In the genomic region with DNA sequence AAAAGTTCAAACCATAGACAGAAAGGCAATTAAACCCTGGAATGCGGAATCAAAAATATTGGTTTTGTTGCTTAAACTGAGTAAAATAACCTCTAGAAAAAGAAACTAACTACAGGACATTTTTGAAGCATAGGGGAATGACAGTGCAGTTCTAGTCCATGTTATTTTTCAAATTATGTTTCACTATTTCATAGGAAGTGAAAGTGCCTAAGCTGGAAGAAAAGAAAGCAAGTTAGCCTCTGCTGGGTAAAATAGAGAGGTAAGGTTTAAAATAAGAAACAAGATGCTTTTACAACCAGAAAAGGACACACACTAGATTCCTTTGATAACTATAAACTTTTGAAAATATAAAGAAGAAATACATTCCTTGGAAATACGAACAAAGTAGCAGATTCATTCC, we compare ENCODE assay signal across 10 cellular contexts. TPM values are rescaled to one million over a fixed set of nuclear protein-coding genes. Genes with fewer than 3 reads are reported as not detected.
A peak's percentile ranks its signal among the peaks of the same experiment; 100 is the strongest.
DNase-seq lines count a peak whose midpoint lies in the region; ATAC-seq, FAIRE-seq and TF ChIP-seq lines count a peak whose summit lies in the region.
"Had no signal": no experiment of that assay in that cellular context is flagged by ENCODE, and none has a peak within 500 bp of the region (broad histone marks: within the 10 kb centered on the region; RNA-seq: fewer than 3 reads in every experiment).

No MANE protein-coding gene starts in this region.

- TF ChIP-seq CTCF in A549 (IDR thresholded peaks at IDR 0.05), result no peak

- ATAC-seq in A549, result no peak
- ATAC-seq in GM19043 (IDR thresholded peaks at IDR 0.05; ENCODE audit: low read depth, unreplicated experiment), result peak; percentile 46
- ATAC-seq in activated naive CD4-positive, alpha-beta T cell treated with anti-CD3 and anti-CD28 coated beads, Interleukin-2, amount 50 U/mL, for 72 hours, result peak; percentile 28 to 54
- no peak for ATAC-seq in GM18870 (IDR thresholded peaks at IDR 0.05; ENCODE audit: unreplicated experiment)
- no peak for ATAC-seq in GM19351 (IDR thresholded peaks at IDR 0.05; ENCODE audit: unreplicated experiment)

- H3K27me3 ChIP-seq in Karpas-422 (ENCODE audit: low read length), result no peaks in the 10 kb centered on the region

- H3K4me3 ChIP-seq in A549 (no peak overlapping the region), Karpas-422 (ENCODE audit: low read length) (no peak overlapping the region)

- no peak for DNase-seq in A549 (ENCODE audit: low read depth in 1 of 2, low spot score in 1 of 2)
- peak; percentile 55 for DNase-seq in Karpas-422
- no peak for DNase-seq in activated naive CD4-positive, alpha-beta T cell treated with anti-CD3 and anti-CD28 coated beads, Interleukin-2, amount 50 U/mL, for 72 hours (ENCODE audit: low spot score in 2 of 2)
- no peak for DNase-seq in NCI-H2029 (lab: John Stamatoyannopoulos, UW)
- DNase-seq in NCI-H748 (lab: John Stamatoyannopoulos, UW; ENCODE audit: unreplicated experiment), result no peak
- DNase-seq: BE2C, NCI-H2081 treated with DMSO at 0.1 percent for 48 hours had no signal

- H3K27ac Mint-ChIP-seq in activated naive CD4-positive, alpha-beta T cell treated with anti-CD3 and anti-CD28 coated beads, Interleukin-2, amount 50 U/mL, for 72 hours, result peak overlapping the region; percentile 26 to 68

- H3K9me3 ChIP-seq in A549, result no peaks in the 10 kb centered on the region
- no peaks in the 10 kb centered on the region for H3K9me3 ChIP-seq in Karpas-422 (ENCODE audit: low read length)
- H3K9me3 ChIP-seq: BE2C had no signal

- 63% methylated on average over 2 of the region's 2 CpGs for WGBS in A549 (ENCODE audit: missing lambda C conversion rate)

- FAIRE-seq in A549 (lab: Jason Lieb, UNC), result no peak

- no peaks in the 10 kb centered on the region for H3K9me2 ChIP-seq in Karpas-422 (replicated peaks; ENCODE audit: insufficient read depth, low read length)

- TF ChIP-seq EP300 in A549 (IDR thresholded peaks at IDR 0.05), result no peak

- TF ChIP-seq POLR2A in A549 (IDR thresholded peaks at IDR 0.05; ENCODE audit: low read length), result no peak

- POLR2A ChIA-PET in A549 (lab: Yijun Ruan, JAX), result no interaction called here

- CTCF ChIA-PET in A549 (lab: Yijun Ruan, JAX), result no interaction called here

- peaks cover 4% of the 10 kb centered on the region in 2 donors for H3K36me3 Mint-ChIP-seq in activated naive CD4-positive, alpha-beta T cell treated with anti-CD3 and anti-CD28 coated beads, Interleukin-2, amount 50 U/mL, for 72 hours

- H3K9me3 Mint-ChIP-seq in activated naive CD4-positive, alpha-beta T cell treated with anti-CD3 and anti-CD28 coated beads, Interleukin-2, amount 50 U/mL, for 72 hours, result peaks cover 0 to 3% of the 10 kb centered on the region in 2 donors

- H3K4me2 ChIP-seq in A549, result no peak overlapping the region
- H3K4me2 ChIP-seq in Karpas-422 (ENCODE audit: low read depth, low read length, poor library complexity, severe bottlenecking), result peak overlapping the region; percentile 47

- H4K20me1 ChIP-seq in Karpas-422 (ENCODE audit: insufficient read depth, low read depth, low read length), result no peaks in the 10 kb centered on the region

- H2AFZ ChIP-seq in Karpas-422 (ENCODE audit: low read length), result peak overlapping the region; percentile 14; the same call in 1 of the 2 replicates

- H3K4me1 ChIP-seq in A549 (no peaks in the 10 kb centered on the region), Karpas-422 (ENCODE audit: low read length) (peaks cover 35% of the 10 kb centered on the region)
- H3K4me1 ChIP-seq: BE2C had no signal

- H3K36me3 ChIP-seq in Karpas-422 (ENCODE audit: insufficient read depth, low read length), result no peaks in the 10 kb centered on the region
- H3K36me3 ChIP-seq: BE2C had no signal

- H3K79me2 ChIP-seq in Karpas-422 (ENCODE audit: low read length), result no peaks in the 10 kb centered on the region

- no peak overlapping the region for H3K9ac ChIP-seq in Karpas-422 (ENCODE audit: low read length)

- H3K27ac ChIP-seq in A549 (no peak overlapping the region), Karpas-422 (ENCODE audit: low read length) (no peak overlapping the region)

- TF ChIP-seq RAD21 in A549 (conservative IDR thresholded peaks at IDR 0.05 in 1 of 2, IDR thresholded peaks at IDR 0.05 in 1 of 2), result no peak

TF ChIP-seq in A549, 52 proteins besides CTCF, POLR2A, EP300 and RAD21:
- peak; percentile 4 for TF ChIP-seq MAFK (IDR thresholded peaks at IDR 0.05; ENCODE audit: partially characterized antibody)
- TF ChIP-seq, protein P1, sequence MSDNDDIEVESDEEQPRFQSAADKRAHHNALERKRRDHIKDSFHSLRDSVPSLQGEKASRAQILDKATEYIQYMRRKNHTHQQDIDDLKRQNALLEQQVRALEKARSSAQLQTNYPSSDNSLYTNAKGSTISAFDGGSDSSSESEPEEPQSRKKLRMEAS (IDR thresholded peaks at IDR 0.05), result no peak

RNA-seq across cellular contexts. Expression of a gene that starts 1.1 kb away (rescaled TPM):
- polyA plus RNA-seq in A549 (2011; rRNA removed), result not detected in 2 replicates
- polyA plus RNA-seq in A549 (2012; cell fraction: cytosol; rRNA removed), result not detected in 2 replicates
- polyA plus RNA-seq in A549 (2012; cell fraction: nucleus; rRNA removed), result not detected in 2 replicates
- polyA plus RNA-seq in A549 (2017; fragmentation: RNase III; extraction: RNeasy Plus Mini Kit Qiagen cat#74134 plus additional on column Dnase treatment), result not detected in 3 replicates
- not detected in 2 replicates for polyA minus RNA-seq in A549 (2011; rRNA and poly(A)+ RNA removed)
- 3.5 and 5.6 TPM in 2 replicates for total RNA-seq in Karpas-422 (2014; rRNA removed; shearing (Covaris generic); ENCODE audit: low replicate concordance)
- 1 to 10 TPM; 3.0 to 7.6 TPM for total RNA-seq in activated naive CD4-positive, alpha-beta T cell treated with anti-CD3 and anti-CD28 coated beads, Interleukin-2, amount 50 U/mL, for 72 hours

RNA-seq across cellular contexts. Expression of a gene that starts 28.9 kb away (rescaled TPM):
- polyA plus RNA-seq in A549 (2011; rRNA removed), result not detected in 2 replicates
- polyA plus RNA-seq in A549 (2012; cell fraction: cytosol; rRNA removed), result not detected in 2 replicates
- not detected in 2 replicates for polyA plus RNA-seq in A549 (2012; cell fraction: nucleus; rRNA removed)
- polyA plus RNA-seq in A549 (2017; fragmentation: RNase III; extraction: RNeasy Plus Mini Kit Qiagen cat#74134 plus additional on column Dnase treatment), result not detected in 3 replicates
- polyA minus RNA-seq in A549 (2011; rRNA and poly(A)+ RNA removed), result not detected in 2 replicates
- total RNA-seq in Karpas-422 (2014; rRNA removed; shearing (Covaris generic); ENCODE audit: low replicate concordance), result 0.22 and 0.34 TPM in 2 replicates
- total RNA-seq in activated naive CD4-positive, alpha-beta T cell treated with anti-CD3 and anti-CD28 coated beads, Interleukin-2, amount 50 U/mL, for 72 hours, result 10 to 100 TPM; 72.7 to 91.1 TPM

Comparison
In these comparisons a context has a peak if more than half of its experiments do, and no peak if none do; other contexts are left out.
1. ATAC-seq: peak in GM19043 (single experiment) and activated naive CD4-positive, alpha-beta T cell treated with anti-CD3 and anti-CD28 coated beads, Interleukin-2, amount 50 U/mL, for 72 hours (2 of 2); none in A549 (0 of 2), GM18870 (single experiment) and GM19351 (single experiment).
2. RNA of a gene that starts 28.9 kb away (total RNA-seq): 72.7 to 91.1 TPM in activated naive CD4-positive, alpha-beta T cell treated with anti-CD3 and anti-CD28 coated beads, Interleukin-2, amount 50 U/mL, for 72 hours; 0.22 to 0.34 TPM in Karpas-422; every median in the first group is over 10 times any median in the second.